10 cellular contexts compared by ENCODE assay signal in genomic region chr2:951224-952006, GRCh38. TPM values are rescaled to one million over a fixed set of nuclear protein-coding genes. Genes with fewer than 3 reads are reported as not detected.
DNase-seq lines count a peak whose midpoint lies in the region; ATAC-seq and TF ChIP-seq lines count a peak whose summit lies in the region.
"Had no signal": no experiment of that assay in that cellular context is flagged by ENCODE, and none has a peak within 500 bp of the region (broad histone marks: within the 10 kb centered on the region; RNA-seq: fewer than 3 reads in every experiment).

No MANE protein-coding gene starts in this region.

- ATAC-seq in GM21717 (IDR thresholded peaks at IDR 0.05; ENCODE audit: unreplicated experiment) = no peak
- ATAC-seq in HG02763 (IDR thresholded peaks at IDR 0.05; ENCODE audit: unreplicated experiment) = no peak

- peaks cover 13 to 47% (median 16%) of the 10 kb centered on the region in 3 donors for H3K4me1 Mint-ChIP-seq in CD8-positive, alpha-beta memory T cell
- peaks cover 2% of the 10 kb centered on the region for H3K4me1 Mint-ChIP-seq in glutamatergic neuron (ENCODE audit: low read depth, unreplicated experiment)

- peaks cover 21 to 28% of the 10 kb centered on the region in 2 donors for H3K27me3 Mint-ChIP-seq in CD8-positive, alpha-beta memory T cell
- peaks cover 2% of the 10 kb centered on the region for H3K27me3 Mint-ChIP-seq in glutamatergic neuron (ENCODE audit: unreplicated experiment)

- H3K4me3 Mint-ChIP-seq in CD8-positive, alpha-beta memory T cell = peak overlapping the region; percentile 61 to 85 (median 79)
- H3K4me3 Mint-ChIP-seq in glutamatergic neuron (ENCODE audit: unreplicated experiment) = peak overlapping the region; percentile 83

- no peaks in the 10 kb centered on the region for H3K27me3 ChIP-seq in CD8-positive, alpha-beta memory T cell (ENCODE audit: insufficient read depth, low read length, poor library complexity, severe bottlenecking)
- H3K27me3 ChIP-seq in SJSA1 (replicated peaks) = no peaks in the 10 kb centered on the region

- H3K27ac Mint-ChIP-seq in CD8-positive, alpha-beta memory T cell = peak overlapping the region in 1 of 8 donors; percentile 36
- no peak overlapping the region for H3K27ac Mint-ChIP-seq in glutamatergic neuron (ENCODE audit: unreplicated experiment)

- no peaks in the 10 kb centered on the region for H3K9me3 ChIP-seq in CD8-positive, alpha-beta memory T cell (ENCODE audit: low read length)
- no peaks in the 10 kb centered on the region for H3K9me3 ChIP-seq in SJSA1 (replicated peaks)

- no peak overlapping the region for H3K27ac ChIP-seq in CD8-positive, alpha-beta memory T cell (ENCODE audit: low read depth, low read length)
- no peak overlapping the region for H3K27ac ChIP-seq in SJSA1

- POLR2A ChIA-PET in CD8-positive, alpha-beta memory T cell (lab: Charles Lee) = interaction anchor here (1.1 kb wide), 1 partner anchor 23 kb away, joined by 11 read pairs; no protein-coding TSS in a partner anchor

- no peak overlapping the region for H3K4me3 ChIP-seq in CD8-positive, alpha-beta memory T cell (ENCODE audit: low read length)
- peak overlapping the region; percentile 88 for H3K4me3 ChIP-seq in SJSA1

- DNase-seq in CD8-positive, alpha-beta memory T cell = no peak
- peak in 1 of 2 experiments; percentile 38 for DNase-seq in SJSA1 (ENCODE audit: low read depth in 1 of 2, low spot score in 2 of 2)
- DNase-seq in glutamatergic neuron = no peak
- DNase-seq in retina = peak; percentile 43
- DNase-seq in SW 1271 (lab: John Stamatoyannopoulos, UW) = no peak
- DNase-seq in RKO (ENCODE audit: low spot score) = no peak
- DNase-seq: OCI-M1 had no signal

- peaks cover 2% of the 10 kb centered on the region for H3K4me1 ChIP-seq in CD8-positive, alpha-beta memory T cell (ENCODE audit: insufficient read depth, low read length)
- peaks cover 30% of the 10 kb centered on the region for H3K4me1 ChIP-seq in SJSA1 (replicated peaks)

- H3K9me3 Mint-ChIP-seq in CD8-positive, alpha-beta memory T cell = peaks cover 0 to 3% (median 0%) of the 10 kb centered on the region in 5 donors
- peaks cover 3% of the 10 kb centered on the region for H3K9me3 Mint-ChIP-seq in glutamatergic neuron (ENCODE audit: unreplicated experiment)

- no peaks in the 10 kb centered on the region for H3K36me3 ChIP-seq in CD8-positive, alpha-beta memory T cell (ENCODE audit: insufficient read depth, low read length)
- H3K36me3 ChIP-seq in SJSA1 = no peaks in the 10 kb centered on the region

- no peak for TF ChIP-seq CTCF in glutamatergic neuron (IDR thresholded peaks at IDR 0.05; ENCODE audit: partially characterized antibody, unreplicated experiment)

- peaks cover 0 to 1% (median 0%) of the 10 kb centered on the region in 3 donors for H3K36me3 Mint-ChIP-seq in CD8-positive, alpha-beta memory T cell
- H3K36me3 Mint-ChIP-seq in glutamatergic neuron (ENCODE audit: unreplicated experiment) = no peaks in the 10 kb centered on the region

- CTCF ChIA-PET in CD8-positive, alpha-beta memory T cell (lab: Charles Lee) = interaction anchor here (1.5 kb wide), 1 partner anchor 23 kb away, joined by 4 read pairs; no protein-coding TSS in a partner anchor

RNA-seq across cellular contexts. Expression of gene SNTG2, which starts 0.8 kb away (rescaled TPM):
- total RNA-seq in CD8-positive, alpha-beta memory T cell = 1 to 10 TPM; 1.3 to 1.7 TPM
- polyA plus RNA-seq in CD8-positive, alpha-beta memory T cell = 0.30 TPM
- 6.7 and 8.7 TPM in 2 replicates for total RNA-seq in SJSA1 (2014; rRNA removed; shearing (Covaris generic))
- total RNA-seq in glutamatergic neuron (ENCODE audit: unreplicated experiment) = 7.7 TPM
- total RNA-seq: K562 had no signal
- polyA plus RNA-seq: K562 had no signal
